In the genomic region with DNA sequence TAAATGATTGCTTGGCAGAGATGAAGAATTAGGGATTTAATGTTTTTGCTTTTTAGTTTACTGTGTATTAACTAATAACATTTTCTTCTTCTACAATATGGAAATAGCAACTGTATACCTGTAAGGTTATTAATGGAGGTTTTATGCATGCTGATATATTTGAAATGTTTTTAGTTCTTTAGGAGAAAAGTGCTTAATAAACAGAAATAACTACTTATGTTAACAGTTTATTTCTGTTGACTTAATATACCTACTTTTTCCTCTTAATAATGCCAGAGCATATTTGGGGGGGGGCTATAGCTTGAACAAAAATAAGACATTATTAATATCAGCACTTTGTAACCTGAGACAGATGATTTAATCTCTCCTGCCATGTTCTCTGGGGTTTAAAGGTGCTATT, we compare ENCODE assay signal across 2 cellular contexts.
TF ChIP-seq lines count a peak whose summit lies in the region.

No MANE protein-coding gene starts in this region.

TF ChIP-seq in HepG2, 621 proteins besides CTCF, POLR2A, EP300 and RAD21:
- TF ChIP-seq PAX8 (CRISPR knock-in tag; IDR thresholded peaks at IDR 0.05; ENCODE audit: borderline replicate concordance) (no peak), MAFK (conservative IDR thresholded peaks at IDR 0.05 in 1 of 2, IDR thresholded peaks at IDR 0.05 in 1 of 2; ENCODE audit: low read length in 2 of 2) (peak; percentile 43 to 71; a peak in 3 of 4 replicates), MAFF (IDR thresholded peaks at IDR 0.05; ENCODE audit: low read depth, low read length) (peak; percentile 40; the same call in 1 of the 2 replicates), SRSF1 (optimal IDR thresholded peaks at IDR 0.05; ENCODE audit: low read depth, low read length) (no peak), ZNF605 (CRISPR knock-in tag; IDR thresholded peaks at IDR 0.05) (no peak)
- TF ChIP-seq, protein P1, sequence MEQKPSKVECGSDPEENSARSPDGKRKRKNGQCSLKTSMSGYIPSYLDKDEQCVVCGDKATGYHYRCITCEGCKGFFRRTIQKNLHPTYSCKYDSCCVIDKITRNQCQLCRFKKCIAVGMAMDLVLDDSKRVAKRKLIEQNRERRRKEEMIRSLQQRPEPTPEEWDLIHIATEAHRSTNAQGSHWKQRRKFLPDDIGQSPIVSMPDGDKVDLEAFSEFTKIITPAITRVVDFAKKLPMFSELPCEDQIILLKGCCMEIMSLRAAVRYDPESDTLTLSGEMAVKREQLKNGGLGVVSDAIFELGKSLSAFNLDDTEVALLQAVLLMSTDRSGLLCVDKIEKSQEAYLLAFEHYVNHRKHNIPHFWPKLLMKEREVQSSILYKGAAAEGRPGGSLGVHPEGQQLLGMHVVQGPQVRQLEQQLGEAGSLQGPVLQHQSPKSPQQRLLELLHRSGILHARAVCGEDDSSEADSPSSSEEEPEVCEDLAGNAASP (CRISPR knock-in tag; IDR thresholded peaks at IDR 0.05; ENCODE audit: borderline replicate concordance) = no peak
- TF ChIP-seq, protein P2, sequence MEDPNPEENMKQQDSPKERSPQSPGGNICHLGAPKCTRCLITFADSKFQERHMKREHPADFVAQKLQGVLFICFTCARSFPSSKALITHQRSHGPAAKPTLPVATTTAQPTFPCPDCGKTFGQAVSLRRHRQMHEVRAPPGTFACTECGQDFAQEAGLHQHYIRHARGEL (CRISPR knock-in tag; IDR thresholded peaks at IDR 0.05) = no peak
- TF ChIP-seq, protein P3, sequence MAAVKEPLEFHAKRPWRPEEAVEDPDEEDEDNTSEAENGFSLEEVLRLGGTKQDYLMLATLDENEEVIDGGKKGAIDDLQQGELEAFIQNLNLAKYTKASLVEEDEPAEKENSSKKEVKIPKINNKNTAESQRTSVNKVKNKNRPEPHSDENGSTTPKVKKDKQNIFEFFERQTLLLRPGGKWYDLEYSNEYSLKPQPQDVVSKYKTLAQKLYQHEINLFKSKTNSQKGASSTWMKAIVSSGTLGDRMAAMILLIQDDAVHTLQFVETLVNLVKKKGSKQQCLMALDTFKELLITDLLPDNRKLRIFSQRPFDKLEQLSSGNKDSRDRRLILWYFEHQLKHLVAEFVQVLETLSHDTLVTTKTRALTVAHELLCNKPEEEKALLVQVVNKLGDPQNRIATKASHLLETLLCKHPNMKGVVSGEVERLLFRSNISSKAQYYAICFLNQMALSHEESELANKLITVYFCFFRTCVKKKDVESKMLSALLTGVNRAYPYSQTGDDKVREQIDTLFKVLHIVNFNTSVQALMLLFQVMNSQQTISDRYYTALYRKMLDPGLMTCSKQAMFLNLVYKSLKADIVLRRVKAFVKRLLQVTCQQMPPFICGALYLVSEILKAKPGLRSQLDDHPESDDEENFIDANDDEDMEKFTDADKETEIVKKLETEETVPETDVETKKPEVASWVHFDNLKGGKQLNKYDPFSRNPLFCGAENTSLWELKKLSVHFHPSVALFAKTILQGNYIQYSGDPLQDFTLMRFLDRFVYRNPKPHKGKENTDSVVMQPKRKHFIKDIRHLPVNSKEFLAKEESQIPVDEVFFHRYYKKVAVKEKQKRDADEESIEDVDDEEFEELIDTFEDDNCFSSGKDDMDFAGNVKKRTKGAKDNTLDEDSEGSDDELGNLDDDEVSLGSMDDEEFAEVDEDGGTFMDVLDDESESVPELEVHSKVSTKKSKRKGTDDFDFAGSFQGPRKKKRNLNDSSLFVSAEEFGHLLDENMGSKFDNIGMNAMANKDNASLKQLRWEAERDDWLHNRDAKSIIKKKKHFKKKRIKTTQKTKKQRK (IDR thresholded peaks at IDR 0.05; ENCODE audit: low read length) = no peak

TF ChIP-seq in K562, 482 proteins besides CTCF, POLR2A, EP300 and RAD21:
- TF ChIP-seq C11orf30 (IDR thresholded peaks at IDR 0.05; ENCODE audit: low read depth) (0 out of 2 replicates have a peak, but pooled peaks have one; percentile 19), SP1 (CRISPR knock-in tag; IDR thresholded peaks at IDR 0.05) (no peak), ILK (tag; IDR thresholded peaks at IDR 0.05; ENCODE audit: borderline replicate concordance, low read depth) (no peak), MAFK (IDR thresholded peaks at IDR 0.05; ENCODE audit: low read length) (no peak), ZNF316 (IDR thresholded peaks at IDR 0.05) (peak; percentile 32), DDX20 (tag; IDR thresholded peaks at IDR 0.05; ENCODE audit: low read depth) (no peak), TCFL5 (CRISPR knock-in tag; conservative IDR thresholded peaks at IDR 0.05) (no peak), FOSL1 (tag; conservative IDR thresholded peaks at IDR 0.05) (no peak), GABPB2 (CRISPR knock-in tag; conservative IDR thresholded peaks at IDR 0.05) (no peak), PML (IDR thresholded peaks at IDR 0.05; ENCODE audit: low read length) (no peak)
